ENCODE assay signal across 26 cellular contexts in the genomic region with DNA sequence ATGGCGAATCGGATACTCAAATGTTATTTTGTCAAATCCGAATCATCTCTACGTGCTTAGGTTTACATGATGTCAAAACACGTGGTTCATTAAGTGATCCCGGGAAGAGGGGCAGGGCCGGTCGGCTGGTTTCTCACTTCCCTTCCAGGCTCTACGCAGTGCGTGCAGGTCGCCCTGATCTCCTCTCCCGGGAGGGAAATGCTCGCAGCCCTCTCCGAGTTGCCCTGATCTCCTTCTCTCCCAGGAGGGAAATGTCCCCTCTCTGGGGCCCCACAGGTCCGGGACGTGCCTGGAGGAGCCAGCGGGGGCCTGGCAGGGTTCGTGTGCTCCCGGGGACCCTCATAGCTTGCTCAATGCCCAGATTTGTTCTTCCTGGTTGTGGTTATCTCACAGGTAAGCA.
"Had no signal": no experiment of that assay in that cellular context is flagged by ENCODE, and none has a peak within 500 bp of the region (broad histone marks: within the 10 kb centered on the region; RNA-seq: fewer than 3 reads in every experiment).

No MANE protein-coding gene starts in this region.

- H3K27ac Mint-ChIP-seq: activated B cell treated with CpG ODN at 0.5 μM for 24 hours; activated CD4-positive, alpha-beta T cell treated with anti-CD3 and anti-CD28 coated beads for 36 hours; activated naive CD8-positive, alpha-beta T cell treated with anti-CD3 and anti-CD28 coated beads, Interleukin-2, amount 10 ng/mL, durations not matched to agents 7 days and 5 days; effector memory CD8-positive, alpha-beta T cell; naive thymus-derived CD4-positive, alpha-beta T cell; stimulated activated naive CD8-positive, alpha-beta T cell treated with anti-CD3 and anti-CD28 coated beads, Interleukin-15, Interleukin-2, amounts not matched to agents 100 ng/mL and 50 ng/mL, for 24 hours; T-cell had no signal

- H3K4me3 Mint-ChIP-seq: activated B cell treated with CpG ODN at 0.5 μM for 24 hours; activated CD4-positive, alpha-beta T cell treated with anti-CD3 and anti-CD28 coated beads for 36 hours; activated naive CD8-positive, alpha-beta T cell treated with anti-CD3 and anti-CD28 coated beads, Interleukin-2, amount 10 ng/mL, durations not matched to agents 7 days and 5 days; central memory CD8-positive, alpha-beta T cell; effector memory CD8-positive, alpha-beta T cell; naive thymus-derived CD4-positive, alpha-beta T cell; stimulated activated naive CD8-positive, alpha-beta T cell treated with anti-CD3 and anti-CD28 coated beads, Interleukin-15, Interleukin-2, amounts not matched to agents 100 ng/mL and 50 ng/mL, for 24 hours; T-cell had no signal

- H3K36me3 ChIP-seq: breast epithelium, colonic mucosa, ovary, right atrium auricular region, tibial artery had no signal

- H3K9me3 Mint-ChIP-seq: activated B cell treated with CpG ODN at 0.5 μM for 24 hours; activated naive CD8-positive, alpha-beta T cell treated with anti-CD3 and anti-CD28 coated beads, Interleukin-2, amount 10 ng/mL, durations not matched to agents 7 days and 5 days; central memory CD8-positive, alpha-beta T cell; effector memory CD8-positive, alpha-beta T cell; stimulated activated naive CD8-positive, alpha-beta T cell treated with anti-CD3 and anti-CD28 coated beads, Interleukin-15, Interleukin-2, amounts not matched to agents 100 ng/mL and 50 ng/mL, for 24 hours; T-cell had no signal

- H3K4me1 Mint-ChIP-seq: activated B cell treated with CpG ODN at 0.5 μM for 24 hours; activated CD4-positive, alpha-beta T cell treated with anti-CD3 and anti-CD28 coated beads for 36 hours; activated naive CD8-positive, alpha-beta T cell treated with anti-CD3 and anti-CD28 coated beads, Interleukin-2, amount 10 ng/mL, durations not matched to agents 7 days and 5 days had no signal

- H3K9me3 ChIP-seq: colonic mucosa, ovary, psoas muscle, right atrium auricular region, tibial artery had no signal

- H3K27me3 ChIP-seq: colonic mucosa, dorsolateral prefrontal cortex, ovary, right atrium auricular region had no signal

- H3K4me1 ChIP-seq: breast epithelium, colonic mucosa, psoas muscle, right atrium auricular region, tibial artery had no signal

- H3K36me3 Mint-ChIP-seq: T-cell had no signal

- ATAC-seq: activated CD4-positive, alpha-beta T cell treated with anti-CD3 and anti-CD28 coated beads for 36 hours; effector memory CD8-positive, alpha-beta T cell; esophagus mucosa; left colon; naive thymus-derived CD4-positive, alpha-beta T cell; psoas muscle; T-cell had no signal

- H3K4me3 ChIP-seq: breast epithelium, colonic mucosa, dorsolateral prefrontal cortex, lung, ovary, psoas muscle, right atrium auricular region, tibial artery had no signal

- H3K27me3 Mint-ChIP-seq: activated B cell treated with CpG ODN at 0.5 μM for 24 hours; activated CD4-positive, alpha-beta T cell treated with anti-CD3 and anti-CD28 coated beads for 36 hours; stimulated activated naive CD8-positive, alpha-beta T cell treated with anti-CD3 and anti-CD28 coated beads, Interleukin-15, Interleukin-2, amounts not matched to agents 100 ng/mL and 50 ng/mL, for 24 hours; T-cell had no signal

- DNase-seq: activated B cell treated with CpG ODN at 0.5 μM for 24 hours; activated CD4-positive, alpha-beta T cell treated with anti-CD3 and anti-CD28 coated beads for 36 hours; activated CD4-positive, alpha-beta T cell treated with anti-CD3 and anti-CD28 coated beads, Interleukin-2, amount 50 U/mL, for 4 hours; activated CD8-positive, alpha-beta memory T cell treated with anti-CD3 and anti-CD28 coated beads for 24 hours; activated naive CD4-positive, alpha-beta T cell treated with Interleukin-2 at 50 U/mL for 16 hours; activated naive CD8-positive, alpha-beta T cell treated with anti-CD3 and anti-CD28 coated beads, Interleukin-2, amount 10 ng/mL, durations not matched to agents 7 days and 5 days; activated T-cell treated with anti-CD3 and anti-CD28 coated beads, Interleukin-2, amount 50 U/mL, for 48 hours; amniotic stem cell; colonic mucosa; effector memory CD8-positive, alpha-beta T cell; hypothalamus; naive thymus-derived CD4-positive, alpha-beta T cell; ovary; stimulated activated CD4-positive, alpha-beta T cell treated with anti-CD3 and anti-CD28 coated beads, Interleukin-1b, Interleukin-23, amount 100 ng/mL, for 48 hours; substantia nigra; T-cell had no signal
